Comparison of ENCODE assay signal across 11 cellular contexts in the genomic region with DNA sequence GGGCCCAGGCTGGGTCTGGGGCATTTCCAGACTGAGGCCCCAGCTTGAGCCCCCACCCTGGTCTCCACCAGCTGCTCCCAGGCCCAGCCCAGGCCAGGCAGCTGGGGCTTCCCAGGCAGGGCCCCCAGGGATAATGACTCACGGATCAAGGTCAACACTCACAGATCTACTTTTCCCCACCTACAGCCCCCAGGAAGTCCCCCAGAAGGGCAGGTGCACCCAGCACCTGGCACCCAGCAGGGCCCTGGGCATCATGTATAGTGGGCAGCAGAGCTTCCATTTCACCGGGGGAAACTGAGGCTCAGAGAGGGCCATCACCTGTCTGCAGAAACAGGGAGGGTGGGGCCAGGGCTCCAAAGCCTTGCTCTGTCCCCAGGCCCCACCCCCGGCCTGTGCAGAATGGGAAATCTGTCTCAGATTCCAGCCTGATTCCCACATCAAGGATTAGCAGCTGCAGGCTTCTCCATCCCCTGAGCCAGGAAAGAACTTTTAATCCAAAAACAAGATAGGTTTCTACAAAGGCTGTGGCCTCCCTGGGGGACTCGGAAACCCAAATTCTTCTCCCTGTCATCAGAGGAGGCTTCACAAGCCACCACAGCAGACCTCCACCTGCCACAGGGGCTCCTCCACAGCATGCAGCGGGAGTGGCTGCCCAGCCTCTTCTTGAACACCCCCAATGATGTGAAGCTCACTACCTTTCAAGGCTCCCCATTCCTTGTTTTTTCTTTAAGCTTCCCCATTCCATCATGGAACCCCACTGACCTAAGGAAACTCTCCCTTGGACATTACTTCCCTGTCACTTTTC. TPM values are rescaled to one million over a fixed set of nuclear protein-coding genes. Genes with fewer than 3 reads are reported as not detected.
DNase-seq lines count a peak whose midpoint lies in the region; ATAC-seq and TF ChIP-seq lines count a peak whose summit lies in the region.
"Had no signal": no experiment of that assay in that cellular context is flagged by ENCODE, and none has a peak within 500 bp of the region (broad histone marks: within the 10 kb centered on the region; RNA-seq: fewer than 3 reads in every experiment).

No MANE protein-coding gene starts in this region.

- H3K4me3 Mint-ChIP-seq in activated naive CD4-positive, alpha-beta T cell treated with anti-CD3 and anti-CD28 coated beads, Interleukin-2, amount 10 ng/mL, durations not matched to agents 7 days and 5 days: no peak overlapping the region
- H3K4me3 Mint-ChIP-seq: activated T-cell treated with anti-CD3 and anti-CD28 coated beads, Interleukin-2, amount 50 U/mL, for 4 hours had no signal

- intact Hi-C loops in heart right ventricle (cut with DNase I) (no loop called here), vagina (cut with DNase I) (no loop called here)

- CTCF ChIA-PET in activated naive CD4-positive, alpha-beta T cell treated with anti-CD3 and anti-CD28 coated beads, Interleukin-2, amount 10 ng/mL, durations not matched to agents 7 days and 5 days (lab: Charles Lee): no interaction called here

- H3K4me1 ChIP-seq in heart right ventricle (peaks cover 24 to 70% (median 54%) of the 10 kb centered on the region in 9 donors), vagina (peaks cover 45% of the 10 kb centered on the region)

- H3K9me3 Mint-ChIP-seq in activated naive CD4-positive, alpha-beta T cell treated with anti-CD3 and anti-CD28 coated beads, Interleukin-2, amount 10 ng/mL, durations not matched to agents 7 days and 5 days: no peaks in the 10 kb centered on the region
- H3K9me3 Mint-ChIP-seq: activated T-cell treated with anti-CD3 and anti-CD28 coated beads, Interleukin-2, amount 50 U/mL, for 4 hours had no signal

- H3K36me3 ChIP-seq in heart right ventricle: no peaks in the 10 kb centered on the region
- H3K36me3 ChIP-seq in vagina: no peaks in the 10 kb centered on the region

- whole genome bisulfite sequencing in heart right ventricle, 2 donors: 81 to 92% methylated on average over 5 of the region's 5 CpGs

- no peak for TF ChIP-seq CTCF in heart right ventricle (IDR thresholded peaks at IDR 0.05)
- no peak for TF ChIP-seq CTCF in vagina (IDR thresholded peaks at IDR 0.05)

- H3K27me3 ChIP-seq in heart right ventricle (no peaks in the 10 kb centered on the region), vagina (no peaks in the 10 kb centered on the region)

- no peaks in the 10 kb centered on the region for H3K9me3 ChIP-seq in heart right ventricle
- H3K9me3 ChIP-seq in vagina: no peaks in the 10 kb centered on the region

- H3K27ac ChIP-seq in heart right ventricle (peak overlapping the region in 9 of 10 donors; percentile 44 to 81 (median 73)), vagina (peak overlapping the region; percentile 78)
- H3K27ac ChIP-seq: SK-N-MC had no signal

- peaks cover 66% of the 10 kb centered on the region for H3K27me3 Mint-ChIP-seq in activated naive CD4-positive, alpha-beta T cell treated with anti-CD3 and anti-CD28 coated beads, Interleukin-2, amount 10 ng/mL, durations not matched to agents 7 days and 5 days

- ATAC-seq in heart right ventricle (peak in 7 of 8 donors; percentile 9 to 33 (median 22)), GM21360 (IDR thresholded peaks at IDR 0.05; ENCODE audit: unreplicated experiment) (no peak)
- ATAC-seq: activated T-cell treated with anti-CD3 and anti-CD28 coated beads, Interleukin-2, amount 50 U/mL, for 4 hours had no signal

- no peak for TF ChIP-seq POLR2A in vagina (IDR thresholded peaks at IDR 0.05)

- peak overlapping the region; percentile 38 for H3K27ac Mint-ChIP-seq in activated naive CD4-positive, alpha-beta T cell treated with anti-CD3 and anti-CD28 coated beads, Interleukin-2, amount 10 ng/mL, durations not matched to agents 7 days and 5 days

- no peaks in the 10 kb centered on the region for H3K4me1 Mint-ChIP-seq in activated naive CD4-positive, alpha-beta T cell treated with anti-CD3 and anti-CD28 coated beads, Interleukin-2, amount 10 ng/mL, durations not matched to agents 7 days and 5 days

- no peak for DNase-seq in activated naive CD4-positive, alpha-beta T cell treated with anti-CD3 and anti-CD28 coated beads, Interleukin-2, amount 10 ng/mL, durations not matched to agents 7 days and 5 days
- no peak for DNase-seq in activated naive CD4-positive, alpha-beta T cell treated with Interleukin-2 at 50 U/mL for 16 hours
- DNase-seq in NCI-H2171 (lab: John Stamatoyannopoulos, UW) (peak; percentile 21), heart right ventricle (peak in 1 of 2 donors; percentile 59), vagina (ENCODE audit: extremely low spot score in 2 of 2) (no peak), DMS153 (lab: John Stamatoyannopoulos, UW) (no peak), COR-L47 (lab: John Stamatoyannopoulos, UW) (no peak)
- DNase-seq: activated T-cell treated with anti-CD3 and anti-CD28 coated beads, Interleukin-2, amount 50 U/mL, for 4 hours; cortex of kidney had no signal

- H3K4me3 ChIP-seq in heart right ventricle (no peak overlapping the region), vagina (no peak overlapping the region)
- H3K4me3 ChIP-seq: SK-N-MC had no signal

- no peaks in the 10 kb centered on the region for H3K36me3 Mint-ChIP-seq in activated naive CD4-positive, alpha-beta T cell treated with anti-CD3 and anti-CD28 coated beads, Interleukin-2, amount 10 ng/mL, durations not matched to agents 7 days and 5 days

RNA-seq across cellular contexts. Expression of a gene that starts 49.8 kb away (rescaled TPM):
- total RNA-seq in heart right ventricle (10 to 100 TPM; 55.9 to 73.9 (median 60.7) TPM), vagina (34.9 TPM)
- polyA plus RNA-seq in heart right ventricle: 10 to 100 TPM; 13.1 to 29.7 TPM
